In genomic region chr13:113864303-113864890, GRCh38 we compare ENCODE assay signal across 8 cellular contexts. TPM values are rescaled to one million over a fixed set of nuclear protein-coding genes. Genes with fewer than 3 reads are reported as not detected.
A peak's percentile ranks its signal among the peaks of the same experiment; 100 is the strongest.
DNase-seq lines count a peak whose midpoint lies in the region; ATAC-seq and TF ChIP-seq lines count a peak whose summit lies in the region.

No MANE protein-coding gene starts in this region.

- CTCF ChIA-PET in SK-N-SH (lab: Yijun Ruan, JAX), result interaction anchor here (0.7 to 1.4 kb wide), 4 partner anchors 21 to 280 kb away, joined by 3 read pairs; no protein-coding TSS in a partner anchor

- POLR2A ChIA-PET in SK-N-SH (lab: Yijun Ruan, JAX), result interaction anchor here (1.2 kb wide), 1 partner anchor 27 kb away, joined by 3 read pairs; no protein-coding TSS in a partner anchor

- H3K27me3 ChIP-seq in SK-N-SH (ENCODE audit: insufficient read depth), result no peaks in the 10 kb centered on the region
- no peaks in the 10 kb centered on the region for H3K27me3 ChIP-seq in rectal smooth muscle tissue (ENCODE audit: control insufficient read depth, insufficient read depth, low read length)

- H3F3A ChIP-seq in SK-N-SH (replicated peaks; ENCODE audit: insufficient read depth), result peaks cover 12% of the 10 kb centered on the region

- H3K36me3 ChIP-seq in SK-N-SH (replicated peaks in 1 of 2; ENCODE audit: control insufficient read depth in 1 of 2, insufficient read depth in 2 of 2, low read length in 1 of 2) (no peaks in the 10 kb centered on the region), rectal smooth muscle tissue (ENCODE audit: control insufficient read depth, insufficient read depth, low read length) (no peaks in the 10 kb centered on the region)

- no peak for TF ChIP-seq EP300 in SK-N-SH (IDR thresholded peaks at IDR 0.05; ENCODE audit: borderline replicate concordance in 1 of 2, low read depth in 1 of 2, low read length in 1 of 2)

- DNase-seq in ELR (ENCODE audit: low read depth) (peak; percentile 59), SK-N-SH (peak; percentile 61), fibroblast of the aortic adventitia (ENCODE audit: low read depth) (peak; percentile 31), OCI-M1 (lab: John Stamatoyannopoulos, UW) (no peak), T1000 (lab: John Stamatoyannopoulos, UW) (no peak)

- H2AFZ ChIP-seq in SK-N-SH (ENCODE audit: low read depth), result peak overlapping the region; percentile 78

- peaks cover 67% of the 10 kb centered on the region for H3K79me2 ChIP-seq in SK-N-SH (ENCODE audit: insufficient read depth)

- H3K27ac ChIP-seq in SK-N-SH (ENCODE audit: low read depth in 2 of 2, low read length in 1 of 2), result peak overlapping the region; percentile 38 to 63
- peak overlapping the region; percentile 13 for H3K27ac ChIP-seq in rectal smooth muscle tissue (ENCODE audit: low read depth, low read length)

- H3K4me1 ChIP-seq in SK-N-SH (ENCODE audit: control insufficient read depth in 1 of 2, insufficient read depth in 2 of 2, low read depth in 1 of 2, low read length in 1 of 2) (peaks cover 0 to 29% of the 10 kb centered on the region in 2 experiments; a peak in 1 of 4 replicates), rectal smooth muscle tissue (ENCODE audit: control insufficient read depth, insufficient read depth, low read length) (no peaks in the 10 kb centered on the region)

- TF ChIP-seq RAD21 in SK-N-SH (IDR thresholded peaks at IDR 0.05; ENCODE audit: low read length), result no peak

- H3K9ac ChIP-seq in SK-N-SH, result peak overlapping the region; percentile 65
- H3K9ac ChIP-seq in rectal smooth muscle tissue (ENCODE audit: low read length), result peak overlapping the region; percentile 19

- no peaks in the 10 kb centered on the region for H3K9me3 ChIP-seq in SK-N-SH

- H3K4me2 ChIP-seq in SK-N-SH, result peak overlapping the region; percentile 92

- ATAC-seq in GM19023 (IDR thresholded peaks at IDR 0.05; ENCODE audit: unreplicated experiment), result no peak
- no peak for ATAC-seq in GM19324 (IDR thresholded peaks at IDR 0.05; ENCODE audit: low FRiP score, unreplicated experiment)

- H3K4me3 ChIP-seq in SK-N-SH (ENCODE audit: low read depth in 2 of 2, low read length in 1 of 2) (peak overlapping the region; percentile 67 to 73), fibroblast of the aortic adventitia (ENCODE audit: low read depth, low read length) (peak overlapping the region; percentile 67), rectal smooth muscle tissue (ENCODE audit: low read length) (peak overlapping the region; percentile 79)

- H4K20me1 ChIP-seq in SK-N-SH (ENCODE audit: insufficient read depth), result peaks cover 20% of the 10 kb centered on the region; the same call in 1 of the 2 replicates

- H3K9me2 ChIP-seq in SK-N-SH, result no peaks in the 10 kb centered on the region

- WGBS in SK-N-SH (ENCODE audit: low lambda C conversion rate), result 16% methylated on average over 10 of the region's 10 CpGs

- TF ChIP-seq CTCF in SK-N-SH (IDR thresholded peaks at IDR 0.05), result no peak
- no peak for TF ChIP-seq CTCF in fibroblast of the aortic adventitia (IDR thresholded peaks at IDR 0.05; ENCODE audit: insufficient read depth, low read length)

TF ChIP-seq in SK-N-SH, 30 proteins besides CTCF, POLR2A, EP300 and RAD21:
- no peak for TF ChIP-seq CHD2 (IDR thresholded peaks at IDR 0.05; ENCODE audit: low read length, partially characterized antibody)
- TF ChIP-seq POLR2AphosphoS5 (IDR thresholded peaks at IDR 0.05; ENCODE audit: low read depth, low read length), result no peak
- TF ChIP-seq ZBTB33 (IDR thresholded peaks at IDR 0.05; ENCODE audit: borderline replicate concordance, low read depth), result no peak
- no peak for TF ChIP-seq GATA2 (CRISPR knock-in tag; IDR thresholded peaks at IDR 0.05)
- TF ChIP-seq ELF1 (IDR thresholded peaks at IDR 0.05), result no peak
- no peak for TF ChIP-seq USF1 (IDR thresholded peaks at IDR 0.05; ENCODE audit: borderline replicate concordance, low read depth)
- TF ChIP-seq EZH2phosphoT487 (IDR thresholded peaks at IDR 0.05; ENCODE audit: borderline replicate concordance, low read depth), result no peak
- TF ChIP-seq USF2 (IDR thresholded peaks at IDR 0.05; ENCODE audit: borderline replicate concordance, low read depth, low read length), result no peak
- no peak for TF ChIP-seq RXRA (IDR thresholded peaks at IDR 0.05; ENCODE audit: borderline replicate concordance, low read depth)
- TF ChIP-seq JUND (IDR thresholded peaks at IDR 0.05), result no peak
- no peak for TF ChIP-seq PBX3 (IDR thresholded peaks at IDR 0.05)
- no peak for TF ChIP-seq MAX (IDR thresholded peaks at IDR 0.05; ENCODE audit: low read depth)
- no peak for TF ChIP-seq IRF3 (IDR thresholded peaks at IDR 0.05; ENCODE audit: low read depth, low read length)
- no peak for TF ChIP-seq GABPA (IDR thresholded peaks at IDR 0.05; ENCODE audit: low read depth)
- TF ChIP-seq FOSL2 (IDR thresholded peaks at IDR 0.05; ENCODE audit: borderline replicate concordance, low read depth), result no peak
- TF ChIP-seq SMC3 (IDR thresholded peaks at IDR 0.05; ENCODE audit: low read depth, low read length), result no peak
- TF ChIP-seq MEF2A (IDR thresholded peaks at IDR 0.05; ENCODE audit: borderline replicate concordance, low read depth), result no peak

RNA-seq across cellular contexts. Expression of gene GAS6, which starts 0.5 kb away (rescaled TPM):
- polyA plus RNA-seq in SK-N-SH (2012; rRNA removed), result 380 and 406 TPM in 2 replicates
- polyA plus RNA-seq in SK-N-SH (2012; cell fraction: cytosol; rRNA removed), result 236 and 359 TPM in 2 replicates
- polyA plus RNA-seq in SK-N-SH (2012; cell fraction: nucleus; rRNA removed), result 463 and 469 TPM in 2 replicates
- 33.3 and 45.1 TPM in 2 replicates for total RNA-seq in fibroblast of the aortic adventitia (ENCODE audit: low replicate concordance)

Comparison
In these comparisons a context has a peak if more than half of its experiments do, and no peak if none do; other contexts are left out.
1. DNase-seq: peak in ELR (single experiment), SK-N-SH (single experiment) and fibroblast of the aortic adventitia (single experiment); none in OCI-M1 (single experiment) and T1000 (single experiment).
2. Peak in every context shown above with its lines, with median percentiles within 50 percentile points of each other: H3K4me3 ChIP-seq.